In the genomic region with DNA sequence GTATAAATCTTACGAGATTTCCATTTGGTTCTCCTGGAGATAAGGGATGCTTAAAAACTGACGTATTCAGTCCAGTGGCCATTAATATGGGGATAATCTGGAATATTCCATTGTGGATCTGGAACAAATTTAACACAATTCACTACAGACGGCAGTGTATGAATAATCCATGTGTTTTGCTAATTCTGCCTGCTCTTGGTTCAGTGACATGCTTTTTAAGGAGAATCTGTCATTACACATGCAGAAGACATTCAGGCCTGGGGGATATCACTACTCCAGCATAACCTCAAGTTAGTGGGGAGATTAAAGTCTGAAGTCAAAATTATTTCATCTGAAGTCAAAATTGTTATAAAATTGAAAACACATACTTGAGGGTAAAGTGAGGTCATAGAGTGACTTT, we compare ENCODE assay signal across 8 cellular contexts.
"Had no signal": no experiment of that assay in that cellular context is flagged by ENCODE, and none has a peak within 500 bp of the region (broad histone marks: within the 10 kb centered on the region; RNA-seq: fewer than 3 reads in every experiment).

No MANE protein-coding gene starts in this region.

- H3K27ac ChIP-seq: HL-60 had no signal

- H3K9me3 Mint-ChIP-seq: HFFc6 had no signal

- H2AFZ ChIP-seq: GM23338 had no signal

- H3K4me3 Mint-ChIP-seq: GM23338, HFFc6, IgD-negative memory B cell had no signal

- H3K4me3 ChIP-seq: GM23338, HAP-1 had no signal

- H3K27ac Mint-ChIP-seq: GM23338, HFFc6, IgD-negative memory B cell had no signal

- H3K4me2 ChIP-seq: GM23338 had no signal

- H3K27me3 Mint-ChIP-seq: IgD-negative memory B cell had no signal

- H3K9me3 ChIP-seq: HAP-1 had no signal

- ATAC-seq: GM23338, HCT116, HepG2 had no signal

- H3K4me1 Mint-ChIP-seq: GM23338, IgD-negative memory B cell had no signal

- H3K36me3 ChIP-seq: HAP-1 had no signal

- DNase-seq: H7, HFFc6 had no signal
